Comparison of ENCODE assay signal across 22 cellular contexts in genomic region chr2:148607553-148607952, GRCh38.
"Had no signal": no experiment of that assay in that cellular context is flagged by ENCODE, and none has a peak within 500 bp of the region (broad histone marks: within the 10 kb centered on the region; RNA-seq: fewer than 3 reads in every experiment).

No MANE protein-coding gene starts in this region.

- H3K9me3 ChIP-seq: ascending aorta, tibial artery, uterus had no signal

- H3K4me3 ChIP-seq: ascending aorta, coronary artery, gastroesophageal sphincter, heart left ventricle, tibial artery, uterus had no signal

- ATAC-seq: activated CD4-positive, CD25-positive, alpha-beta regulatory T cell treated with anti-CD3 and anti-CD28 coated beads, Interleukin-2, amount 50 U/mL, for 24 hours; esophagus mucosa; gastroesophageal sphincter; heart left ventricle had no signal

- H3K27ac ChIP-seq: ascending aorta, coronary artery, gastroesophageal sphincter, heart left ventricle, tibial artery, uterus had no signal

- H3K27me3 ChIP-seq: ascending aorta, gastroesophageal sphincter, heart left ventricle, tibial artery, uterus had no signal

- DNase-seq: activated CD4-positive, alpha-beta T cell treated with anti-CD3 and anti-CD28 coated beads, Interleukin-2, amount 50 U/mL, for 1 hour; activated CD8-positive, alpha-beta memory T cell treated with anti-CD3 and anti-CD28 coated beads for 24 hours; activated CD8-positive, alpha-beta memory T cell treated with anti-CD3 and anti-CD28 coated beads, Interleukin-2, amount 50 U/mL, for 48 hours; activated effector memory CD4-positive, alpha-beta T cell treated with anti-CD3 and anti-CD28 coated beads, Interleukin-2, amount 50 U/mL, for 16 hours; activated naive CD4-positive, alpha-beta T cell treated with anti-CD3 and anti-CD28 coated beads, Interleukin-2, amount 50 U/mL, for 16 hours; activated T-cell treated with anti-CD3 and anti-CD28 coated beads, Interleukin-2, amount 50 U/mL, for 48 hours; heart left ventricle; kidney glomerular epithelial cell; posterior cingulate gyrus; retina; stimulated activated CD4-positive, alpha-beta T cell treated with anti-CD3 and anti-CD28 coated beads, Interleukin-12 subunit alpha, Interleukin-12 subunit beta, amount 100 ng/mL, for 4 hours; stimulated activated CD4-positive, alpha-beta T cell treated with anti-CD3 and anti-CD28 coated beads, Interleukin-2, amount 100 ng/mL, for 24 hours; stimulated activated naive CD4-positive, alpha-beta T cell treated with Interleukin-2 at 50 U/mL for 16 hours; substantia nigra; T1000; tibial artery; uterus had no signal

- H3K36me3 ChIP-seq: ascending aorta, gastroesophageal sphincter, heart left ventricle, tibial artery, uterus had no signal

- H3K4me1 ChIP-seq: ascending aorta, gastroesophageal sphincter, heart left ventricle, tibial artery, uterus had no signal
